20 cellular contexts compared by ENCODE assay signal in the genomic region with DNA sequence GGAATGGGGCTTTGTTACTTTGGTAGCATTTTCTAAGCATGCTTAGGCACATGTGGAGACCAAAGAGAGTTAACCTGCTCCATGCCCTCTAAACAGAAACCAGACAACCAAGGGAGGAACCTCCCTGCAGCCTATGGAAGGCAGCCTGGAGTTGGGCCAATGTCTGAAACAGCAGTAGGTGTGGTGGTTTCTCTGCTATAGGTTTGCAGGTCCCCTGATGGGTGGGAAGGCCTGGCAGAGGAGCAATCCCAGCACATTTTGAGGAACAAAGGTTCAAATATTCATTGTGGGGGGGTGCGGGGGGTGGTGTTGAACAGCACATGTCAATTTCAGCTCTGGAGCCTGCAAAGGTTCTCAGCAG.
DNase-seq lines count a peak whose midpoint lies in the region; ATAC-seq and TF ChIP-seq lines count a peak whose summit lies in the region.
"Had no signal": no experiment of that assay in that cellular context is flagged by ENCODE, and none has a peak within 500 bp of the region (broad histone marks: within the 10 kb centered on the region; RNA-seq: fewer than 3 reads in every experiment).

No MANE protein-coding gene starts in this region.

- no peak overlapping the region for H2AFZ ChIP-seq in SK-N-SH (ENCODE audit: low read depth)

- H3K9me3 ChIP-seq in SK-N-SH (no peaks in the 10 kb centered on the region), transverse colon (no peaks in the 10 kb centered on the region), adrenal gland (replicated peaks in 1 of 3) (no peaks in the 10 kb centered on the region)
- H3K9me3 ChIP-seq: BLaER1 had no signal

- TF ChIP-seq POLR2A in transverse colon (IDR thresholded peaks at IDR 0.05) (no peak), adrenal gland (IDR thresholded peaks at IDR 0.05) (no peak)

- no peaks in the 10 kb centered on the region for H3K36me3 Mint-ChIP-seq in stimulated activated naive B cell treated with anti-CD40 and anti-IgM and Interleukin-4, amounts not matched to agents 10 μg/mL and 1 μg/mL and 100 μg/mL, for 72 hours
- H3K36me3 Mint-ChIP-seq: CD4-positive, alpha-beta memory T cell had no signal

- no peaks in the 10 kb centered on the region for H3F3A ChIP-seq in SK-N-SH (replicated peaks; ENCODE audit: insufficient read depth)

- H3K9me2 ChIP-seq in SK-N-SH, result no peaks in the 10 kb centered on the region

- H4K20me1 ChIP-seq in SK-N-SH (ENCODE audit: insufficient read depth), result no peaks in the 10 kb centered on the region
- H4K20me1 ChIP-seq: BLaER1 had no signal

- H3K36me3 ChIP-seq in SK-N-SH (replicated peaks in 1 of 2; ENCODE audit: control insufficient read depth in 1 of 2, insufficient read depth in 2 of 2, low read length in 1 of 2), result no peaks in the 10 kb centered on the region
- no peaks in the 10 kb centered on the region for H3K36me3 ChIP-seq in transverse colon
- H3K36me3 ChIP-seq in adrenal gland (replicated peaks in 1 of 2), result no peaks in the 10 kb centered on the region
- H3K36me3 ChIP-seq: BLaER1 had no signal

- DNase-seq in NCI-H345 (lab: John Stamatoyannopoulos, UW) (peak; percentile 0), NCI-H345 treated with DMSO at 0.1 percent for 48 hours (lab: John Stamatoyannopoulos, UW; ENCODE audit: unreplicated experiment) (no peak), SK-N-SH (peak; percentile 24), epithelial cell of prostate (ENCODE audit: low read depth, low spot score) (peak; percentile 16), transverse colon (peak; percentile 35), adrenal gland (no peak), NCI-H2029 (lab: John Stamatoyannopoulos, UW) (no peak)
- no peak for DNase-seq in stimulated activated naive B cell treated with anti-CD40 and anti-IgM and Interleukin-4, amounts not matched to agents 10 μg/mL and 1 μg/mL and 100 μg/mL, for 72 hours
- DNase-seq: Calu3; CD4-positive, alpha-beta memory T cell; H7; HFFc6; KBM-7; NCI-H1105 treated with DMSO at 0.1 percent for 48 hours; NCI-H1694 treated with DMSO at 0.1 percent for 48 hours; NCI-H446; OCI-M1; SIG-M5 had no signal

- H3K27me3 ChIP-seq in SK-N-SH (ENCODE audit: insufficient read depth), result no peaks in the 10 kb centered on the region
- no peaks in the 10 kb centered on the region for H3K27me3 ChIP-seq in transverse colon
- H3K27me3 ChIP-seq in adrenal gland, result no peaks in the 10 kb centered on the region
- H3K27me3 ChIP-seq: BLaER1 had no signal

- TF ChIP-seq CTCF in SK-N-SH (IDR thresholded peaks at IDR 0.05) (no peak), transverse colon (IDR thresholded peaks at IDR 0.05) (no peak), adrenal gland (IDR thresholded peaks at IDR 0.05) (no peak)

- H3K27ac Mint-ChIP-seq in stimulated activated naive B cell treated with anti-CD40 and anti-IgM and Interleukin-4, amounts not matched to agents 10 μg/mL and 1 μg/mL and 100 μg/mL, for 72 hours, result no peak overlapping the region
- H3K27ac Mint-ChIP-seq: CD4-positive, alpha-beta memory T cell; HFFc6 had no signal

- 88% methylated on average over 1 of the region's 1 CpG for WGBS in SK-N-SH (ENCODE audit: low lambda C conversion rate)
- WGBS in transverse colon (ENCODE audit: low coverage in 1 of 2), 2 donors, result 92% methylated on average over 1 of the region's 1 CpG; no CpG with 5 or more reads in 1 of the 2 donors
- 85 to 100% (median 89%) methylated on average over 1 of the region's 1 CpG for WGBS in adrenal gland, 4 donors

- H3K4me1 ChIP-seq in SK-N-SH (ENCODE audit: control insufficient read depth in 1 of 2, insufficient read depth in 2 of 2, low read depth in 1 of 2, low read length in 1 of 2) (peaks cover 0 to 24% of the 10 kb centered on the region in 2 experiments; a peak in 2 of 4 replicates), transverse colon (peaks cover 0 to 8% (median 0%) of the 10 kb centered on the region in 4 donors), adrenal gland (replicated peaks in 1 of 2) (peaks cover 0 to 7% of the 10 kb centered on the region in 2 donors)

- intact Hi-C loops in transverse colon (cut with DNase I; ENCODE audit: low total_unique reads), result no loop called here
- intact Hi-C loops in adrenal gland (cut with DNase I), result no loop called here

- H3K9ac ChIP-seq in SK-N-SH, result no peak overlapping the region
- H3K9ac ChIP-seq: BLaER1 had no signal

- H3K4me1 Mint-ChIP-seq in stimulated activated naive B cell treated with anti-CD40 and anti-IgM and Interleukin-4, amounts not matched to agents 10 μg/mL and 1 μg/mL and 100 μg/mL, for 72 hours, result no peaks in the 10 kb centered on the region
- H3K4me1 Mint-ChIP-seq: CD4-positive, alpha-beta memory T cell had no signal

- no peak for ATAC-seq in stimulated activated naive B cell treated with anti-CD40 and anti-IgM and Interleukin-4, amounts not matched to agents 10 μg/mL and 1 μg/mL and 100 μg/mL, for 72 hours (replicated peaks)
- ATAC-seq: HepG2 had no signal

- H3K27ac ChIP-seq in SK-N-SH (ENCODE audit: low read depth in 2 of 2, low read length in 1 of 2) (peak overlapping the region in 1 of 2 experiments; percentile 63; a peak in 1 of 4 replicates), epithelial cell of prostate (no peak overlapping the region), transverse colon (no peak overlapping the region), adrenal gland (no peak overlapping the region)
- H3K27ac ChIP-seq: BLaER1 had no signal

- no peak for TF ChIP-seq RAD21 in SK-N-SH (IDR thresholded peaks at IDR 0.05; ENCODE audit: low read length)

- H3K4me3 Mint-ChIP-seq in stimulated activated naive B cell treated with anti-CD40 and anti-IgM and Interleukin-4, amounts not matched to agents 10 μg/mL and 1 μg/mL and 100 μg/mL, for 72 hours, result no peak overlapping the region
- H3K4me3 Mint-ChIP-seq: CD4-positive, alpha-beta memory T cell; HFFc6 had no signal

- H3K9me3 Mint-ChIP-seq in stimulated activated naive B cell treated with anti-CD40 and anti-IgM and Interleukin-4, amounts not matched to agents 10 μg/mL and 1 μg/mL and 100 μg/mL, for 72 hours, result no peaks in the 10 kb centered on the region
- H3K9me3 Mint-ChIP-seq: HFFc6 had no signal

- CTCF ChIA-PET in SK-N-SH (lab: Yijun Ruan, JAX), result interaction anchor here (1.0 to 1.6 kb wide), 3 partner anchors 13 to 325 kb away, joined by 3 to 5 read pairs (median 4); no protein-coding TSS in a partner anchor

- H3K4me3 ChIP-seq in SK-N-SH (ENCODE audit: low read depth in 2 of 2, low read length in 1 of 2), result no peak overlapping the region
- no peak overlapping the region for H3K4me3 ChIP-seq in transverse colon
- no peak overlapping the region for H3K4me3 ChIP-seq in adrenal gland
- H3K4me3 ChIP-seq: BLaER1 had no signal

- no peak for TF ChIP-seq EP300 in SK-N-SH (IDR thresholded peaks at IDR 0.05; ENCODE audit: borderline replicate concordance in 1 of 2, low read depth in 1 of 2, low read length in 1 of 2)
- TF ChIP-seq EP300 in transverse colon (IDR thresholded peaks at IDR 0.05; ENCODE audit: low read depth), result no peak

- in situ Hi-C loops in transverse colon (cut with MboI; ENCODE audit: low pct_ligation_motif_present in 1 of 4, low pct_unique_long_range_greater_than_20kb in 1 of 4, low sequenced_read_pairs in 3 of 4), result no loop called here

- H3K79me2 ChIP-seq in SK-N-SH (ENCODE audit: insufficient read depth), result no peaks in the 10 kb centered on the region

- H3K27me3 Mint-ChIP-seq in stimulated activated naive B cell treated with anti-CD40 and anti-IgM and Interleukin-4, amounts not matched to agents 10 μg/mL and 1 μg/mL and 100 μg/mL, for 72 hours, result no peaks in the 10 kb centered on the region

- POLR2A ChIA-PET in SK-N-SH (lab: Yijun Ruan, JAX), result no interaction called here

- no peak overlapping the region for H3K4me2 ChIP-seq in SK-N-SH
- H3K4me2 ChIP-seq: BLaER1 had no signal

TF ChIP-seq in SK-N-SH, 30 proteins besides CTCF, POLR2A, EP300 and RAD21:
- TF ChIP-seq MXI1 (IDR thresholded peaks at IDR 0.05; ENCODE audit: low read depth, low read length) (peak; percentile 26; the same call in 1 of the 2 replicates), FOXM1 (IDR thresholded peaks at IDR 0.05; ENCODE audit: low read depth) (no peak)
TF ChIP-seq in SK-N-SH: peak in this region for 1.

Comparison
In these comparisons a context has a peak if more than half of its experiments do, and no peak if none do; other contexts are left out.
1. DNase-seq: peak in NCI-H345 (single experiment), SK-N-SH (single experiment), epithelial cell of prostate (single experiment) and transverse colon (single experiment); none in NCI-H345 treated with DMSO at 0.1 percent for 48 hours (single experiment), adrenal gland (0 of 7), NCI-H2029 (single experiment) and stimulated activated naive B cell treated with anti-CD40 and anti-IgM and Interleukin-4, amounts not matched to agents 10 μg/mL and 1 μg/mL and 100 μg/mL, for 72 hours (single experiment).